In genomic region chr2:11829324-11829946, GRCh38 we compare ENCODE assay signal across 8 cellular contexts.
DNase-seq lines count a peak whose midpoint lies in the region; ATAC-seq and TF ChIP-seq lines count a peak whose summit lies in the region.

No MANE protein-coding gene starts in this region.

- no peaks in the 10 kb centered on the region for H3K27me3 ChIP-seq in ACC112 (ENCODE audit: insufficient read depth, low read length)
- no peaks in the 10 kb centered on the region for H3K27me3 ChIP-seq in right lobe of liver

- H3K4me1 ChIP-seq in ACC112 (ENCODE audit: control insufficient read depth, insufficient read depth, low read length, unreplicated experiment) (peaks cover 31% of the 10 kb centered on the region), right lobe of liver (peaks cover 0 to 28% (median 5%) of the 10 kb centered on the region in 4 donors)

- peak overlapping the region; percentile 46 for H3K4me3 ChIP-seq in ACC112 (ENCODE audit: low read depth, low read length)
- H3K4me3 ChIP-seq in right lobe of liver, result no peak overlapping the region

- peaks cover 10% of the 10 kb centered on the region; the same call in 1 of the 2 replicates for H3K36me3 ChIP-seq in ACC112 (ENCODE audit: insufficient read depth, low read length)
- H3K36me3 ChIP-seq in right lobe of liver, result peaks cover 0 to 21% (median 9%) of the 10 kb centered on the region in 4 donors

- 7% methylated on average over 10 of the region's 11 CpGs for WGBS in right lobe of liver (ENCODE audit: insufficient coverage, low coverage, low lambda C conversion rate, missing lambda C conversion rate)

- DNase-seq in NCI-H2227 (lab: John Stamatoyannopoulos, UW; ENCODE audit: unreplicated experiment) (peak; percentile 69), dermis microvascular lymphatic vessel endothelial cell (ENCODE audit: low read depth in 2 of 2) (peak; percentile 47 to 60), right lobe of liver (peak; percentile 63 to 70 (median 70))
- DNase-seq in activated CD4-positive, alpha-beta T cell treated with anti-CD3 and anti-CD28 coated beads for 48 hours, result peak; percentile 73
- peak; percentile 36 to 41 for DNase-seq in stimulated activated CD4-positive, alpha-beta T cell treated with anti-CD3 and anti-CD28 coated beads, Interleukin-2, amount 100 ng/mL, for 48 hours

- ATAC-seq in GM18519 (IDR thresholded peaks at IDR 0.05; ENCODE audit: low FRiP score, unreplicated experiment) (peak; percentile 22), HG03103 (IDR thresholded peaks at IDR 0.05; ENCODE audit: low read depth, unreplicated experiment) (peak; percentile 22), right lobe of liver (peak; percentile 58 to 75 (median 72))

- intact Hi-C loops in right lobe of liver (cut with DNase I), result no loop called here

- H2AFZ ChIP-seq in ACC112 (ENCODE audit: low read length, unreplicated experiment), result peak overlapping the region; percentile 8

- peak; percentile 36 to 50 (median 41) for TF ChIP-seq CTCF in right lobe of liver (IDR thresholded peaks at IDR 0.05)

- no peak for TF ChIP-seq POLR2A in right lobe of liver (IDR thresholded peaks at IDR 0.05)

- H3K27ac ChIP-seq in ACC112 (ENCODE audit: low read depth, low read length) (peak overlapping the region; percentile 90), right lobe of liver (peak overlapping the region; percentile 16 to 58 (median 54))

- H3K79me2 ChIP-seq in ACC112 (ENCODE audit: control insufficient read depth, insufficient read depth, low read length, unreplicated experiment), result no peaks in the 10 kb centered on the region

- no peaks in the 10 kb centered on the region for H3K9me3 ChIP-seq in right lobe of liver

Comparison
In these comparisons a context has a peak if more than half of its experiments do, and no peak if none do; other contexts are left out.
1. ATAC-seq: peak in every context shown above with its lines; median percentile 72 in right lobe of liver; 22 in GM18519; 22 in HG03103.